8 cellular contexts compared by ENCODE assay signal in genomic region chr2:190879474-190880373, GRCh38. TPM values are rescaled to one million over a fixed set of nuclear protein-coding genes. Genes with fewer than 3 reads are reported as not detected.
DNase-seq lines count a peak whose midpoint lies in the region; ATAC-seq, FAIRE-seq and TF ChIP-seq lines count a peak whose summit lies in the region.

No MANE protein-coding gene starts in this region.

- TF ChIP-seq CTCF in RWPE1 (conservative IDR thresholded peaks at IDR 0.05; ENCODE audit: low read depth) (no peak), MCF 10A (IDR thresholded peaks at IDR 0.05; ENCODE audit: unreplicated experiment) (no peak), lower lobe of right lung (IDR thresholded peaks at IDR 0.05) (no peak)

- no peaks in the 10 kb centered on the region for H3K9me3 ChIP-seq in lower lobe of right lung

- peaks cover 35% of the 10 kb centered on the region for H3K4me1 ChIP-seq in lower lobe of right lung

- peak overlapping the region; percentile 83 for H3K4me3 ChIP-seq in lower lobe of right lung

- POLR2A ChIA-PET in RWPE1 (lab: Yijun Ruan, JAX; ENCODE audit: low non-redundant PET): no interaction called here
- POLR2A ChIA-PET in MCF 10A (lab: Yijun Ruan, JAX): interaction anchor here (0.7 to 4.2 kb wide), 23 partner anchors 9 to 967 kb away, joined by 3 to 44 read pairs (median 4); partner anchors contain the start of gene CAVIN2

- DNase-seq in RWPE1 (ENCODE audit: low spot score): no peak
- no peak for DNase-seq in MCF 10A (ENCODE audit: unreplicated experiment)
- no peak for DNase-seq in lower lobe of right lung
- DNase-seq in stimulated activated CD8-positive, alpha-beta memory T cell treated with anti-CD3 and anti-CD28 coated beads, Interleukin-4, amount 100 ng/mL, for 48 hours: peak; percentile 39
- DNase-seq in GOT3 (lab: John Stamatoyannopoulos, UW): no peak
- DNase-seq in CD1c-positive myeloid dendritic cell (ENCODE audit: extremely low spot score): no peak
- DNase-seq in GM12892 (ENCODE audit: insufficient read length): no peak

- intact Hi-C loops in MCF 10A (cut with micrococcal nuclease) (loop anchor here (5.0 kb wide), 1 partner anchor 133 kb away; the partner anchor contains the start of gene STAT1), lower lobe of right lung (cut with DNase I) (no loop called here)

- peak overlapping the region; percentile 89 for H3K4me3 Mint-ChIP-seq in MCF 10A (ENCODE audit: unreplicated experiment)

- H3K27ac ChIP-seq in RWPE1 (peak overlapping the region; percentile 94), lower lobe of right lung (peak overlapping the region; percentile 96)

- peaks cover 10% of the 10 kb centered on the region for H3K36me3 Mint-ChIP-seq in MCF 10A (ENCODE audit: insufficient read depth, unreplicated experiment)

- TF ChIP-seq POLR2A in GM12892 (IDR thresholded peaks at IDR 0.05; ENCODE audit: low read depth, low read length): no peak

- H3K27me3 Mint-ChIP-seq in MCF 10A (ENCODE audit: insufficient read depth, unreplicated experiment): no peaks in the 10 kb centered on the region

- FAIRE-seq in GM12892 (lab: Jason Lieb, UNC): no peak

- no peaks in the 10 kb centered on the region for H3K36me3 ChIP-seq in lower lobe of right lung

- H3K27ac Mint-ChIP-seq in MCF 10A (ENCODE audit: low read depth, unreplicated experiment): peak overlapping the region; percentile 82

- H3K9me3 Mint-ChIP-seq in MCF 10A (ENCODE audit: unreplicated experiment): no peaks in the 10 kb centered on the region

- peak; percentile 1 for ATAC-seq in GM21723 (IDR thresholded peaks at IDR 0.05; ENCODE audit: unreplicated experiment)
- ATAC-seq in lower lobe of right lung: peak; percentile 24 to 42

- CTCF ChIA-PET in RWPE1 (lab: Yijun Ruan, JAX) (interaction anchor here (0.6 to 0.7 kb wide), 4 partner anchors 21 to 566 kb away, joined by 3 to 5 read pairs (median 3); no protein-coding TSS in a partner anchor), MCF 10A (lab: Yijun Ruan, JAX) (interaction anchor here (1.0 to 2.3 kb wide), 3 partner anchors 9 to 29 kb away, joined by 3 to 7 read pairs (median 4); no protein-coding TSS in a partner anchor)

- no peaks in the 10 kb centered on the region for H3K27me3 ChIP-seq in lower lobe of right lung (ENCODE audit: low read depth)

- TSS peak; percentile 13 for BruUV-seq in MCF 10A (replicated peaks; lab: Mats Ljungman, UMichigan)

- H3K4me1 Mint-ChIP-seq in MCF 10A (ENCODE audit: insufficient read depth, unreplicated experiment): peaks cover 11% of the 10 kb centered on the region

RNA-seq across cellular contexts. Expression of gene GLS, which starts 0.9 kb away (rescaled TPM):
- 107 and 121 TPM in 2 replicates for total RNA-seq in MCF 10A (2022)
- 180 TPM for total RNA-seq in lower lobe of right lung
- polyA plus RNA-seq in GM12892 (2012; ENCODE audit: missing spikeins): 103 TPM
